22 cellular contexts compared by ENCODE assay signal in genomic region chr1:45772971-45773370, GRCh38. TPM values are rescaled to one million over a fixed set of nuclear protein-coding genes. Genes with fewer than 3 reads are reported as not detected.
DNase-seq lines count a peak whose midpoint lies in the region; ATAC-seq, FAIRE-seq and TF ChIP-seq lines count a peak whose summit lies in the region.
"Had no signal": no experiment of that assay in that cellular context is flagged by ENCODE, and none has a peak within 500 bp of the region (broad histone marks: within the 10 kb centered on the region; RNA-seq: fewer than 3 reads in every experiment).

No MANE protein-coding gene starts in this region.

- H3K27ac ChIP-seq in DND-41 (ENCODE audit: low read length) (no peak overlapping the region), Karpas-422 (ENCODE audit: low read length) (no peak overlapping the region), K562 (ENCODE audit: extremely low read depth, low read depth, low read length) (no peak overlapping the region), HepG2 (ENCODE audit: extremely low read length, insufficient read depth, low read length) (no peak overlapping the region)
- H3K27ac ChIP-seq: HL-60, SJCRH30 had no signal

- no peak overlapping the region for H3K4me2 ChIP-seq in DND-41 (ENCODE audit: insufficient read depth, low read length)
- no peak overlapping the region for H3K4me2 ChIP-seq in Karpas-422 (ENCODE audit: low read depth, low read length, poor library complexity, severe bottlenecking)
- no peak overlapping the region for H3K4me2 ChIP-seq in K562 (ENCODE audit: insufficient read depth, low read length)
- H3K4me2 ChIP-seq in HepG2 (ENCODE audit: low read depth, low read length), result no peak overlapping the region

- TF ChIP-seq CTCF in DND-41 (IDR thresholded peaks at IDR 0.05; ENCODE audit: borderline replicate concordance, extremely low read depth, low read length, poor library complexity, severe bottlenecking) (no peak), GM13977 (IDR thresholded peaks at IDR 0.05; ENCODE audit: extremely low read depth, insufficient read depth, missing control alignments) (no peak), K562 (IDR thresholded peaks at IDR 0.05 in 2 of 3, conservative IDR thresholded peaks at IDR 0.05 in 1 of 3; ENCODE audit: insufficient read depth in 2 of 3, low read depth in 1 of 3, low read length in 3 of 3) (no peak), HepG2 (CRISPR knock-in tag; IDR thresholded peaks at IDR 0.05) (no peak)

- CTCF ChIA-PET in K562 (lab: Yijun Ruan, JAX; ENCODE audit: low intra/inter-chr PET ratio) (no interaction called here), HepG2 (lab: Yijun Ruan, JAX; ENCODE audit: low intra/inter-chr PET ratio, low total read pairs) (no interaction called here)

- POLR2A ChIA-PET in K562 (lab: Yijun Ruan, JAX) (no interaction called here), HepG2 (lab: Yijun Ruan, JAX) (no interaction called here)

- DNase-seq in DND-41, result no peak
- peak; percentile 23 for DNase-seq in GM13977 (ENCODE audit: low spot score)
- DNase-seq in Karpas-422, result no peak
- DNase-seq in K562 (ENCODE audit: extremely low read depth in 1 of 4, low spot score in 3 of 4), result no peak
- no peak for DNase-seq in HepG2 (ENCODE audit: low spot score)
- DNase-seq: AML-193; C1 segment of cervical spinal cord; CD8-positive, alpha-beta T cell; H7; HFFc6; KG1; MV-4-11; NCI-H1105 treated with DMSO at 0.1 percent for 48 hours; NCI-H2029 treated with DMSO at 0.1 percent for 48 hours; NCI-H524 treated with DMSO at 0.1 percent for 48 hours; NCI-H82; SJCRH30; T-helper 1 cell had no signal

- H3K9ac ChIP-seq in DND-41 (ENCODE audit: low read depth, low read length) (no peak overlapping the region), Karpas-422 (ENCODE audit: low read length) (no peak overlapping the region), K562 (ENCODE audit: insufficient read depth in 1 of 2, low read depth in 2 of 2, low read length in 2 of 2) (no peak overlapping the region), HepG2 (ENCODE audit: insufficient read depth, low read depth, low read length) (no peak overlapping the region)

- peak overlapping the region; percentile 10; the same call in 1 of the 2 replicates for H2AFZ ChIP-seq in DND-41 (ENCODE audit: low read depth, low read length)
- 0 out of 2 replicates have a peak overlapping the region, but pooled peaks have one; percentile 26 for H2AFZ ChIP-seq in Karpas-422 (ENCODE audit: low read length)
- H2AFZ ChIP-seq in K562 (ENCODE audit: low read depth, low read length), result peak overlapping the region; percentile 74
- H2AFZ ChIP-seq in HepG2 (ENCODE audit: low read length), result no peak overlapping the region

- ATAC-seq in DND-41 (ENCODE audit: insufficient read depth, low read depth) (no peak), K562 (no peak), HG02763 (IDR thresholded peaks at IDR 0.05; ENCODE audit: unreplicated experiment) (no peak), HepG2 (no peak), GM18858 (IDR thresholded peaks at IDR 0.05; ENCODE audit: unreplicated experiment) (no peak)
- ATAC-seq: CD8-positive, alpha-beta T cell had no signal

- H3K27me3 ChIP-seq in DND-41 (ENCODE audit: insufficient read depth, low read length, poor library complexity) (no peaks in the 10 kb centered on the region), Karpas-422 (ENCODE audit: low read length) (no peaks in the 10 kb centered on the region), K562 (ENCODE audit: control insufficient read depth in 2 of 2, insufficient read depth in 2 of 2, low read length in 2 of 2) (no peaks in the 10 kb centered on the region), HepG2 (ENCODE audit: control insufficient read depth in 1 of 2, insufficient read depth in 2 of 2, low read length in 2 of 2) (no peaks in the 10 kb centered on the region)

- TF ChIP-seq RAD21 in K562 (CRISPR knock-in tag; conservative IDR thresholded peaks at IDR 0.05 in 1 of 2, IDR thresholded peaks at IDR 0.05 in 1 of 2) (no peak), HepG2 (CRISPR knock-in tag; IDR thresholded peaks at IDR 0.05) (no peak)

- in situ Hi-C loops in GM13977 (cut with MboI; ENCODE audit: low pct_unique_long_range_greater_than_20kb, low sequenced_read_pairs, unreplicated experiment), result no loop called here
- in situ Hi-C loops in K562 (cut with MboI), result no loop called here
- in situ Hi-C loops in HepG2 (cut with HindIII; ENCODE audit: extremely low pct_ligation_motif_present, low pct_unique_long_range_greater_than_20kb), result no loop called here

- H3K9me1 ChIP-seq in K562 (ENCODE audit: control insufficient read depth, insufficient read depth, low read length), result no peaks in the 10 kb centered on the region

- FAIRE-seq in K562 (lab: Jason Lieb, UNC) (no peak), HepG2 (lab: Jason Lieb, UNC) (no peak)
- FAIRE-seq: RCC 7860 had no signal

- H4K20me1 ChIP-seq in DND-41 (ENCODE audit: insufficient read depth, low read length), result no peaks in the 10 kb centered on the region
- H4K20me1 ChIP-seq in Karpas-422 (ENCODE audit: insufficient read depth, low read depth, low read length), result no peaks in the 10 kb centered on the region
- H4K20me1 ChIP-seq in K562 (replicated peaks; ENCODE audit: control insufficient read depth, insufficient read depth, low read length), result no peaks in the 10 kb centered on the region
- H4K20me1 ChIP-seq in HepG2 (ENCODE audit: insufficient read depth, low read length), result no peaks in the 10 kb centered on the region

- TF ChIP-seq POLR2A in K562 (conservative IDR thresholded peaks at IDR 0.05), result no peak
- no peak for TF ChIP-seq POLR2A in HepG2 (IDR thresholded peaks at IDR 0.05; ENCODE audit: insufficient read depth in 1 of 2, low read depth in 2 of 2, low read length in 2 of 2)

- H3K79me2 ChIP-seq in DND-41 (ENCODE audit: insufficient read depth, low read length) (no peaks in the 10 kb centered on the region), Karpas-422 (ENCODE audit: low read length) (no peaks in the 10 kb centered on the region), K562 (ENCODE audit: control insufficient read depth, insufficient read depth, low read length) (no peaks in the 10 kb centered on the region), HepG2 (ENCODE audit: insufficient read depth, low read length) (no peaks in the 10 kb centered on the region)

- H3K36me3 ChIP-seq in DND-41 (ENCODE audit: insufficient read depth, low read length) (no peaks in the 10 kb centered on the region), Karpas-422 (ENCODE audit: insufficient read depth, low read length) (no peaks in the 10 kb centered on the region), K562 (ENCODE audit: control insufficient read depth, insufficient read depth, low read length) (no peaks in the 10 kb centered on the region), HepG2 (replicated peaks in 1 of 2; ENCODE audit: control insufficient read depth in 1 of 2, insufficient read depth in 2 of 2, low read length in 2 of 2) (no peaks in the 10 kb centered on the region)
- H3K36me3 ChIP-seq: SJCRH30 had no signal

- H3K9me3 ChIP-seq in DND-41 (ENCODE audit: insufficient read depth, low read length, severe bottlenecking) (no peaks in the 10 kb centered on the region), Karpas-422 (ENCODE audit: low read length) (no peaks in the 10 kb centered on the region), K562 (replicated peaks; ENCODE audit: control insufficient read depth, insufficient read depth, low read depth, low read length) (no peaks in the 10 kb centered on the region), HepG2 (ENCODE audit: low read length) (no peaks in the 10 kb centered on the region)
- H3K9me3 ChIP-seq: SJCRH30 had no signal

- TF ChIP-seq EP300 in K562 (IDR thresholded peaks at IDR 0.05; ENCODE audit: low read length), result no peak
- no peak for TF ChIP-seq EP300 in HepG2 (IDR thresholded peaks at IDR 0.05; ENCODE audit: low read depth in 2 of 2, low read length in 2 of 2)
- no peak for TF ChIP-seq EP300 in HepG2 (CRISPR knock-in tag; IDR thresholded peaks at IDR 0.05; ENCODE audit: borderline replicate concordance)

- H3K4me1 ChIP-seq in DND-41 (ENCODE audit: insufficient read depth, low read length), result no peaks in the 10 kb centered on the region
- no peaks in the 10 kb centered on the region for H3K4me1 ChIP-seq in Karpas-422 (ENCODE audit: low read length)
- H3K4me1 ChIP-seq in K562 (replicated peaks in 1 of 2; ENCODE audit: control insufficient read depth in 2 of 2, insufficient read depth in 2 of 2, low read length in 2 of 2), result peaks cover 5 to 10% of the 10 kb centered on the region in 2 experiments; a peak in 4 of 5 replicates
- peaks cover 8% of the 10 kb centered on the region for H3K4me1 ChIP-seq in HepG2 (ENCODE audit: insufficient read depth, low read length)
- H3K4me1 ChIP-seq: SJCRH30 had no signal

- no peaks in the 10 kb centered on the region for H3K9me2 ChIP-seq in Karpas-422 (replicated peaks; ENCODE audit: insufficient read depth, low read length)

- no TSS peak for BruUV-seq in K562 (replicated peaks; lab: Mats Ljungman, UMichigan)
- no TSS peak for BruUV-seq in HepG2 (replicated peaks; lab: Mats Ljungman, UMichigan)

- intact Hi-C loops in K562 (cut with micrococcal nuclease), result no loop called here
- intact Hi-C loops in HepG2 (cut with micrococcal nuclease; ENCODE audit: unreplicated experiment), result no loop called here

- no peak overlapping the region for H3K4me3 ChIP-seq in DND-41 (ENCODE audit: low read depth in 1 of 2, low read length in 2 of 2)
- no peak overlapping the region for H3K4me3 ChIP-seq in Karpas-422 (ENCODE audit: low read length)
- H3K4me3 ChIP-seq in K562, result no peak overlapping the region
- no peak overlapping the region for H3K4me3 ChIP-seq in HepG2 (replicated peaks in 1 of 3; ENCODE audit: insufficient read depth in 1 of 3, low read depth in 2 of 3, low read length in 3 of 3)
- H3K4me3 ChIP-seq: SJCRH30 had no signal

- 17% methylated on average over 3 of the region's 3 CpGs for WGBS in K562 (ENCODE audit: insufficient coverage, low coverage, missing lambda C conversion rate)
- 7% methylated on average over 3 of the region's 3 CpGs for WGBS in HepG2 (ENCODE audit: low lambda C conversion rate)

RNA-seq across cellular contexts. Expression of gene IPP, which starts 22.5 kb away (rescaled TPM):
- total RNA-seq in Karpas-422 (2014; rRNA removed; shearing (Covaris generic); ENCODE audit: low replicate concordance), result 5.3 and 8.2 TPM in 2 replicates
- total RNA-seq in K562 (2011; cell fraction: chromatin; rRNA removed; ENCODE audit: low replicate concordance), result 11.4 and 25.7 TPM in 2 replicates
- 5.3 and 7.0 TPM in 2 replicates for total RNA-seq in K562 (2011; cell fraction: nucleolus; rRNA removed)
- total RNA-seq in K562 (2011; cell fraction: nucleoplasm; rRNA removed), result 13.2 and 17.9 TPM in 2 replicates
- total RNA-seq in K562 (2014; rRNA removed) (5.7 and 7.5 TPM in 2 replicates), K562 (2014; rRNA removed; fragmentation: Illumina TruSeq; extraction: Trizol) (9.7 and 13.6 TPM in 2 replicates), K562 (2015; rRNA removed; fragmentation: Illumina TruSeq; extraction: Trizol) (6.9 and 8.3 TPM in 2 replicates), K562 (2021) (11.8 and 15.1 TPM in 2 replicates), HepG2 (2016; rRNA removed; fragmentation: Illumina TruSeq; extraction: Trizol) (9.7 and 14.1 TPM in 2 replicates)
- polyA plus RNA-seq in K562 (2011; rRNA removed) (8.6 and 14.7 TPM in 2 replicates), K562 (2014; fragmentation: Illumina TruSeq; extraction: Trizol) (7.2 and 7.5 TPM in 2 replicates), K562 (2014; fragmentation: Nextera tagmentation; extraction: Ambion mirVana) (10 to 100 TPM; 13.5 to 15.1 TPM), K562 (2014; rRNA removed) (5.6 and 6.9 TPM in 2 replicates), HepG2 (2011; rRNA removed) (3.0 and 3.1 TPM in 2 replicates)
- 1.9 and 4.5 TPM in 2 replicates for polyA plus RNA-seq in K562 (2011; cell fraction: cytosol; rRNA removed)
- 3.1 TPM in 2 replicates for polyA plus RNA-seq in K562 (2011; cell fraction: nucleus; rRNA removed)
- 8.1 and 11.6 TPM in 2 replicates for polyA plus RNA-seq in K562 (2012)
- 16.4 and 21.4 TPM in 2 replicates for polyA minus RNA-seq in K562 (2011; rRNA and poly(A)+ RNA removed)
- 2.8 and 6.7 TPM in 2 replicates for polyA minus RNA-seq in K562 (2011; cell fraction: cytosol; rRNA and poly(A)+ RNA removed)
- 2.4 and 3.7 TPM in 2 replicates for polyA minus RNA-seq in K562 (2011; cell fraction: nucleus; rRNA and poly(A)+ RNA removed)
- 1.4 and 1.9 TPM in 2 replicates for total RNA-seq in HepG2 (2016; cell fraction: cytosol; rRNA removed; fragmentation: Illumina TruSeq; extraction: Trizol; ENCODE audit: low read depth)
- 9.3 and 17.3 TPM in 2 replicates for total RNA-seq in HepG2 (2016; cell fraction: insoluble cytoplasmic fraction; rRNA removed; fragmentation: Illumina TruSeq; extraction: Trizol)
- total RNA-seq in HepG2 (2016; cell fraction: membrane; rRNA removed; fragmentation: Illumina TruSeq; extraction: Trizol), result 4.3 and 4.5 TPM in 2 replicates
- 6.7 and 6.8 TPM in 2 replicates for total RNA-seq in HepG2 (2016; cell fraction: nucleus; rRNA removed; fragmentation: Illumina TruSeq; extraction: Trizol)
- 1.2 and 2.3 TPM in 2 replicates for polyA plus RNA-seq in HepG2 (2011; cell fraction: cytosol; rRNA removed)
- 0.90 and 1.3 TPM in 2 replicates for polyA plus RNA-seq in HepG2 (2011; cell fraction: nucleus; rRNA removed)
- polyA plus RNA-seq in HepG2 (2012), result 4.1 and 6.3 TPM in 2 replicates
- 0.96 and 1.1 TPM in 2 replicates for polyA plus RNA-seq in HepG2 (2016; cell fraction: cytosol; fragmentation: Illumina TruSeq; extraction: Trizol; ENCODE audit: low read depth)
- 9.0 and 10.4 TPM in 2 replicates for polyA plus RNA-seq in HepG2 (2016; cell fraction: insoluble cytoplasmic fraction; fragmentation: Illumina TruSeq; extraction: Trizol; ENCODE audit: low read depth)
- 2.3 and 3.1 TPM in 2 replicates for polyA plus RNA-seq in HepG2 (2016; cell fraction: membrane; fragmentation: Illumina TruSeq; extraction: Trizol; ENCODE audit: low read depth)
- 5.5 and 7.0 TPM in 2 replicates for polyA plus RNA-seq in HepG2 (2016; cell fraction: nucleus; fragmentation: Illumina TruSeq; extraction: Trizol; ENCODE audit: insufficient read depth, low read depth)
- 2.5 and 3.2 TPM in 2 replicates for polyA minus RNA-seq in HepG2 (2011; rRNA and poly(A)+ RNA removed; ENCODE audit: low replicate concordance)
- polyA minus RNA-seq in HepG2 (2011; cell fraction: cytosol; rRNA and poly(A)+ RNA removed), result 3.1 and 3.4 TPM in 2 replicates
- polyA minus RNA-seq in HepG2 (2011; cell fraction: nucleus; rRNA and poly(A)+ RNA removed), result 4.5 and 5.3 TPM in 2 replicates

RNA-seq across cellular contexts. Expression of gene MAST2, which starts 30.4 kb away (rescaled TPM):
- total RNA-seq in Karpas-422 (2014; rRNA removed; shearing (Covaris generic); ENCODE audit: low replicate concordance), result 49.5 and 52.8 TPM in 2 replicates
- total RNA-seq in K562 (2011; cell fraction: chromatin; rRNA removed; ENCODE audit: low replicate concordance), result 162 and 219 TPM in 2 replicates
- 110 and 115 TPM in 2 replicates for total RNA-seq in K562 (2011; cell fraction: nucleolus; rRNA removed)
- 90.7 and 93.5 TPM in 2 replicates for total RNA-seq in K562 (2011; cell fraction: nucleoplasm; rRNA removed)
- 17.2 and 22.6 TPM in 2 replicates for total RNA-seq in K562 (2014; rRNA removed)
- 12.5 and 13.1 TPM in 2 replicates for total RNA-seq in K562 (2014; rRNA removed; fragmentation: Illumina TruSeq; extraction: Trizol)
- total RNA-seq in K562 (2015; rRNA removed; fragmentation: Illumina TruSeq; extraction: Trizol), result 18.4 and 19.2 TPM in 2 replicates
- total RNA-seq in K562 (2021), result 32.0 and 32.7 TPM in 2 replicates
- 17.8 and 22.9 TPM in 2 replicates for polyA plus RNA-seq in K562 (2011; rRNA removed)
- polyA plus RNA-seq in K562 (2011; cell fraction: cytosol; rRNA removed), result 15.5 and 20.8 TPM in 2 replicates
- 90.4 and 97.4 TPM in 2 replicates for polyA plus RNA-seq in K562 (2011; cell fraction: nucleus; rRNA removed)
- polyA plus RNA-seq in K562 (2012), result 25.5 and 27.5 TPM in 2 replicates
- 26.2 and 27.9 TPM in 2 replicates for polyA plus RNA-seq in K562 (2014; fragmentation: Illumina TruSeq; extraction: Trizol)
- polyA plus RNA-seq in K562 (2014; fragmentation: Nextera tagmentation; extraction: Ambion mirVana), result 1 to 10 TPM in 1 of 2 experiments, under 1 TPM in 1; 0.73 to 1.1 TPM
- polyA plus RNA-seq in K562 (2014; rRNA removed), result 27.5 and 29.6 TPM in 2 replicates
- polyA minus RNA-seq in K562 (2011; rRNA and poly(A)+ RNA removed), result 32.3 and 35.5 TPM in 2 replicates
- polyA minus RNA-seq in K562 (2011; cell fraction: cytosol; rRNA and poly(A)+ RNA removed), result 25.9 and 33.2 TPM in 2 replicates
- 45.5 and 68.9 TPM in 2 replicates for polyA minus RNA-seq in K562 (2011; cell fraction: nucleus; rRNA and poly(A)+ RNA removed)
- 14.3 and 15.3 TPM in 2 replicates for total RNA-seq in HepG2 (2016; rRNA removed; fragmentation: Illumina TruSeq; extraction: Trizol)
- 9.9 and 10.4 TPM in 2 replicates for total RNA-seq in HepG2 (2016; cell fraction: cytosol; rRNA removed; fragmentation: Illumina TruSeq; extraction: Trizol; ENCODE audit: low read depth)
- 12.9 and 13.7 TPM in 2 replicates for total RNA-seq in HepG2 (2016; cell fraction: insoluble cytoplasmic fraction; rRNA removed; fragmentation: Illumina TruSeq; extraction: Trizol)
- 12.0 and 14.5 TPM in 2 replicates for total RNA-seq in HepG2 (2016; cell fraction: membrane; rRNA removed; fragmentation: Illumina TruSeq; extraction: Trizol)
- 26.9 and 30.8 TPM in 2 replicates for total RNA-seq in HepG2 (2016; cell fraction: nucleus; rRNA removed; fragmentation: Illumina TruSeq; extraction: Trizol)
- 23.0 and 26.3 TPM in 2 replicates for polyA plus RNA-seq in HepG2 (2011; rRNA removed)
- 15.9 and 16.5 TPM in 2 replicates for polyA plus RNA-seq in HepG2 (2011; cell fraction: cytosol; rRNA removed)
- polyA plus RNA-seq in HepG2 (2011; cell fraction: nucleus; rRNA removed), result 89.7 and 90.3 TPM in 2 replicates
- 18.5 and 25.7 TPM in 2 replicates for polyA plus RNA-seq in HepG2 (2012)
- polyA plus RNA-seq in HepG2 (2016; cell fraction: cytosol; fragmentation: Illumina TruSeq; extraction: Trizol; ENCODE audit: low read depth), result 2.2 and 2.3 TPM in 2 replicates
- 16.9 and 21.5 TPM in 2 replicates for polyA plus RNA-seq in HepG2 (2016; cell fraction: insoluble cytoplasmic fraction; fragmentation: Illumina TruSeq; extraction: Trizol; ENCODE audit: low read depth)
- polyA plus RNA-seq in HepG2 (2016; cell fraction: membrane; fragmentation: Illumina TruSeq; extraction: Trizol; ENCODE audit: low read depth), result 7.6 and 9.3 TPM in 2 replicates
- 56.2 and 67.8 TPM in 2 replicates for polyA plus RNA-seq in HepG2 (2016; cell fraction: nucleus; fragmentation: Illumina TruSeq; extraction: Trizol; ENCODE audit: insufficient read depth, low read depth)
- polyA minus RNA-seq in HepG2 (2011; rRNA and poly(A)+ RNA removed; ENCODE audit: low replicate concordance), result 58.6 and 58.9 TPM in 2 replicates
- polyA minus RNA-seq in HepG2 (2011; cell fraction: cytosol; rRNA and poly(A)+ RNA removed), result 22.0 and 27.0 TPM in 2 replicates
- 78.5 and 80.8 TPM in 2 replicates for polyA minus RNA-seq in HepG2 (2011; cell fraction: nucleus; rRNA and poly(A)+ RNA removed)
